Comparison of ENCODE assay signal across 16 cellular contexts in genomic region chr12:27347779-27348178, GRCh38. TPM values are rescaled to one million over a fixed set of nuclear protein-coding genes. Genes with fewer than 3 reads are reported as not detected.
DNase-seq lines count a peak whose midpoint lies in the region; ATAC-seq and TF ChIP-seq lines count a peak whose summit lies in the region.
"Had no signal": no experiment of that assay in that cellular context is flagged by ENCODE, and none has a peak within 500 bp of the region (broad histone marks: within the 10 kb centered on the region; RNA-seq: fewer than 3 reads in every experiment).

No MANE protein-coding gene starts in this region.

- in situ Hi-C loops in IMR-90 (cut with MboI; ENCODE audit: low sequenced_read_pairs) = no loop called here

- POLR2A ChIA-PET in IMR-90 (lab: Charles Lee; ENCODE audit: unreplicated experiment) = no interaction called here

- peaks cover 12% of the 10 kb centered on the region for H3K4me1 ChIP-seq in IMR-90 (ENCODE audit: control insufficient read depth, insufficient read depth, low read length)
- H3K4me1 ChIP-seq: BE2C had no signal

- no peak for TF ChIP-seq POLR2A in IMR-90 (IDR thresholded peaks at IDR 0.05; ENCODE audit: low read depth, low read length)

- no peak overlapping the region for H3K4me3 ChIP-seq in IMR-90 (ENCODE audit: insufficient read depth, low read depth, low read length)
- H3K4me3 ChIP-seq in epithelial cell of esophagus (ENCODE audit: low read length) = no peak overlapping the region
- H3K4me3 ChIP-seq: PC-9 had no signal

- ATAC-seq in IMR-90 (ENCODE audit: low read depth) = no peak
- ATAC-seq in HG02981 (IDR thresholded peaks at IDR 0.05; ENCODE audit: unreplicated experiment) = no peak
- ATAC-seq: Right ventricle myocardium inferior had no signal

- no peaks in the 10 kb centered on the region for H3K27me3 ChIP-seq in IMR-90 (ENCODE audit: control insufficient read depth, insufficient read depth, low read length)

- no peak overlapping the region for H3K4me2 ChIP-seq in IMR-90 (ENCODE audit: low read depth, low read length)
- H3K4me2 ChIP-seq: PC-9, SK-N-SH had no signal

- 0 out of 2 replicates have a peak overlapping the region, but pooled peaks have one; percentile 36 for H3K14ac ChIP-seq in IMR-90 (replicated peaks; ENCODE audit: low read depth, low read length)

- peaks cover 47 to 67% of the 10 kb centered on the region in 2 experiments for H3K79me1 ChIP-seq in IMR-90 (ENCODE audit: low read depth in 1 of 2, low read length in 2 of 2)

- H2AFZ ChIP-seq in IMR-90 (replicated peaks; ENCODE audit: low read length, poor library complexity) = no peak overlapping the region
- H2AFZ ChIP-seq: PC-9 had no signal

- no peak overlapping the region for H2AK9ac ChIP-seq in IMR-90 (replicated peaks; ENCODE audit: low read depth, low read length, poor library complexity)

- no peak overlapping the region for H2BK120ac ChIP-seq in IMR-90 (ENCODE audit: low read depth, low read length)

- H4K8ac ChIP-seq in IMR-90 (ENCODE audit: low read depth in 2 of 2, low read length in 2 of 2) = no peak overlapping the region

- DNase-seq in ELF-1 (ENCODE audit: low read depth, low spot score) = peak; percentile 21
- DNase-seq in IMR-90 = no peak
- DNase-seq in NCI-H82 treated with DMSO at 0.1 percent for 48 hours (lab: John Stamatoyannopoulos, UW; ENCODE audit: unreplicated experiment) = peak; percentile 26
- DNase-seq in epithelial cell of esophagus (ENCODE audit: low read depth) = peak; percentile 98
- no peak for DNase-seq in occipital lobe (lab: John Stamatoyannopoulos, UW)
- DNase-seq in EL = no peak
- DNase-seq: BE2C; CD4-positive, alpha-beta memory T cell; H9; NCI-H1436; NCI-H2081 treated with DMSO at 0.1 percent for 48 hours; PC-9; SK-N-SH; T-helper 1 cell had no signal

- no peak overlapping the region for H3K56ac ChIP-seq in IMR-90 (ENCODE audit: extremely low read depth, insufficient read depth, low read length)

- H3K4ac ChIP-seq in IMR-90 (ENCODE audit: low read depth, low read length) = no peak overlapping the region

- CTCF ChIA-PET in IMR-90 (lab: Yijun Ruan, JAX) = interaction anchor here (0.9 kb wide), 1 partner anchor 16 kb away, joined by 3 read pairs; no protein-coding TSS in a partner anchor

- TF ChIP-seq CTCF in IMR-90 (conservative IDR thresholded peaks at IDR 0.05; ENCODE audit: low read depth, low read length) = no peak
- TF ChIP-seq CTCF in epithelial cell of esophagus (IDR thresholded peaks at IDR 0.05; ENCODE audit: insufficient read depth, low read depth, low read length, missing control alignments) = no peak

- no peak overlapping the region for H2BK15ac ChIP-seq in IMR-90 (ENCODE audit: low read depth, low read length)

- H3K9me3 ChIP-seq in IMR-90 (ENCODE audit: control insufficient read depth, insufficient read depth, low read length) = no peaks in the 10 kb centered on the region
- H3K9me3 ChIP-seq: BE2C, SK-N-SH had no signal

- H2AK5ac ChIP-seq in IMR-90 (ENCODE audit: low read depth, low read length) = peak overlapping the region; percentile 60; the same call in 1 of the 2 replicates

- no CpG with 5 or more reads among the region's 2 CpGs for WGBS in IMR-90 (ENCODE audit: extremely low coverage in 2 of 2, insufficient read length in 1 of 2), 2 experiments

- no peak overlapping the region for H4K91ac ChIP-seq in IMR-90 (ENCODE audit: insufficient read depth, low read depth, low read length)

- no TSS peak for BruUV-seq in IMR-90 (replicated peaks; lab: Mats Ljungman, UMichigan)

- peak overlapping the region; percentile 63; the same call in 1 of the 2 replicates for H3K23ac ChIP-seq in IMR-90 (ENCODE audit: low read depth, low read length)

- no peak overlapping the region for H2BK5ac ChIP-seq in IMR-90 (ENCODE audit: low read depth, low read length, poor library complexity, severe bottlenecking)

- no peak for TF ChIP-seq RAD21 in IMR-90 (IDR thresholded peaks at IDR 0.05; ENCODE audit: low read length)

- no peaks in the 10 kb centered on the region for H4K20me1 ChIP-seq in IMR-90 (ENCODE audit: insufficient read depth, low read length)

- intact Hi-C loops in IMR-90 (cut with micrococcal nuclease) = no loop called here

- H4K5ac ChIP-seq in IMR-90 (ENCODE audit: low read depth, low read length) = no peak overlapping the region

- H3K27ac ChIP-seq in IMR-90 (ENCODE audit: insufficient read depth, low read length) = no peak overlapping the region
- H3K27ac ChIP-seq: PC-9 had no signal

- H3K36me3 ChIP-seq in IMR-90 (ENCODE audit: control insufficient read depth, insufficient read depth, low read length) = no peaks in the 10 kb centered on the region
- H3K36me3 ChIP-seq: BE2C had no signal

- dilution Hi-C loops in IMR-90 (cut with HindIII; ENCODE audit: low sequenced_read_pairs, unreplicated experiment) = no loop called here

- no peak overlapping the region for H3K18ac ChIP-seq in IMR-90 (ENCODE audit: low read depth, low read length)

- no peak overlapping the region for H3K9ac ChIP-seq in IMR-90 (ENCODE audit: low read depth, low read length)
- H3K9ac ChIP-seq: SK-N-SH had no signal

- H3K9me1 ChIP-seq in IMR-90 (ENCODE audit: insufficient read depth, low read length) = peaks cover 13% of the 10 kb centered on the region

- 0 out of 2 replicates have a peak overlapping the region, but pooled peaks have one; percentile 7 for H2BK20ac ChIP-seq in IMR-90 (ENCODE audit: low read depth, low read length)

TF ChIP-seq in IMR-90, 13 proteins besides CTCF, POLR2A, EP300 and RAD21:
- TF ChIP-seq CEBPB (IDR thresholded peaks at IDR 0.05; ENCODE audit: low read depth, low read length) (peak; percentile 30; the same call in 1 of the 2 replicates), USF2 (IDR thresholded peaks at IDR 0.05; ENCODE audit: low read depth, low read length) (no peak)

RNA-seq across cellular contexts. Expression of gene BMAL2, which starts 15.1 kb away (rescaled TPM):
- total RNA-seq in IMR-90 (2012; rRNA removed) = 55.3 and 57.0 TPM in 2 replicates
- 8.7 and 11.0 TPM in 2 replicates for polyA plus RNA-seq in IMR-90 (2012; rRNA removed)
- polyA plus RNA-seq in IMR-90 (2012; cell fraction: cytosol; rRNA removed) = 2.4 and 3.4 TPM in 2 replicates
- polyA plus RNA-seq in IMR-90 (2012; cell fraction: nucleus; rRNA removed; ENCODE audit: low replicate concordance) = 1.5 and 5.3 TPM in 2 replicates
- total RNA-seq in occipital lobe = 62.2 TPM

Comparison
In these comparisons a context has a peak if more than half of its experiments do, and no peak if none do; other contexts are left out.
1. DNase-seq: peak in ELF-1 (single experiment), NCI-H82 treated with DMSO at 0.1 percent for 48 hours (single experiment) and epithelial cell of esophagus (single experiment); none in IMR-90 (single experiment), occipital lobe (single experiment) and EL (single experiment).